Comparison of ENCODE assay signal across 8 cellular contexts in genomic region chr7:99409814-99410213, GRCh38. TPM values are rescaled to one million over a fixed set of nuclear protein-coding genes. Genes with fewer than 3 reads are reported as not detected.
A peak's percentile ranks its signal among the peaks of the same experiment; 100 is the strongest.
DNase-seq lines count a peak whose midpoint lies in the region; ATAC-seq and TF ChIP-seq lines count a peak whose summit lies in the region.

No MANE protein-coding gene starts in this region.

- no peak for TF ChIP-seq CTCF in RWPE2 (IDR thresholded peaks at IDR 0.05; ENCODE audit: poor library complexity, severe bottlenecking)
- TF ChIP-seq CTCF in esophagus squamous epithelium (IDR thresholded peaks at IDR 0.05) = no peak
- TF ChIP-seq CTCF in retinal pigment epithelial cell (conservative IDR thresholded peaks at IDR 0.05; ENCODE audit: low read depth, low read length) = no peak

- ATAC-seq in RWPE2 (ENCODE audit: low read depth) = no peak
- ATAC-seq in esophagus mucosa = no peak
- no peak for ATAC-seq in GM18867 (IDR thresholded peaks at IDR 0.05; ENCODE audit: unreplicated experiment)

- H3K9me3 ChIP-seq in RWPE2 (ENCODE audit: severe bottlenecking) = no peaks in the 10 kb centered on the region
- H3K9me3 ChIP-seq in esophagus squamous epithelium = no peaks in the 10 kb centered on the region

- H3K36me3 ChIP-seq in H7 (replicated peaks; ENCODE audit: control insufficient read depth, insufficient read depth, low read length) (peaks cover 18% of the 10 kb centered on the region), RWPE2 (ENCODE audit: low read depth) (peaks cover 67% of the 10 kb centered on the region), esophagus squamous epithelium (peaks cover 6 to 56% (median 26%) of the 10 kb centered on the region in 3 donors)

- intact Hi-C loops in esophagus squamous epithelium (cut with DNase I) = loop anchor here (5.0 kb wide), 1 partner anchor 43 kb away; no protein-coding TSS in a partner anchor

- no peaks in the 10 kb centered on the region for H3K27me3 ChIP-seq in H7 (ENCODE audit: control insufficient read depth, insufficient read depth, low read length)
- H3K27me3 ChIP-seq in RWPE2 (ENCODE audit: insufficient read depth, poor library complexity, severe bottlenecking) = no peaks in the 10 kb centered on the region
- H3K27me3 ChIP-seq in esophagus squamous epithelium = no peaks in the 10 kb centered on the region

- H3K4me3 ChIP-seq in H7 (ENCODE audit: insufficient read depth, low read depth, low read length) (peak overlapping the region; percentile 99), RWPE2 (ENCODE audit: severe bottlenecking) (peak overlapping the region; percentile 99), esophagus squamous epithelium (peak overlapping the region; percentile 74 to 98 (median 92)), retinal pigment epithelial cell (ENCODE audit: low read length) (peak overlapping the region; percentile 99)

- no peak for TF ChIP-seq POLR2A in esophagus squamous epithelium (IDR thresholded peaks at IDR 0.05)

- DNase-seq in H7 (no peak), RWPE2 (ENCODE audit: low spot score) (no peak), esophagus squamous epithelium (lab: John Stamatoyannopoulos, UW) (no peak), retinal pigment epithelial cell (ENCODE audit: low read depth) (no peak), NCI-H1105 treated with DMSO at 0.1 percent for 48 hours (lab: John Stamatoyannopoulos, UW) (no peak), DMS153 (lab: John Stamatoyannopoulos, UW) (no peak)

- H3K27ac ChIP-seq in RWPE2 (ENCODE audit: poor library complexity, severe bottlenecking) (peak overlapping the region; percentile 81), esophagus squamous epithelium (peak overlapping the region; percentile 96 to 99 (median 98))

- H3K4me1 ChIP-seq in RWPE2 (ENCODE audit: insufficient read depth, poor library complexity, severe bottlenecking) (peaks cover 6% of the 10 kb centered on the region), esophagus squamous epithelium (peaks cover 22 to 50% (median 23%) of the 10 kb centered on the region in 3 donors)

- WGBS in esophagus squamous epithelium, 2 donors = 24 to 25% methylated on average over 3 of the region's 3 CpGs

RNA-seq across cellular contexts. Expression of gene BUD31, which starts 1.0 kb away (rescaled TPM):
- 74.9 and 78.9 TPM in 2 replicates for total RNA-seq in H7 (2014; rRNA removed; shearing (Covaris generic))
- 10 to 100 TPM; 46.9 to 59.1 (median 55.9) TPM for total RNA-seq in esophagus squamous epithelium
- total RNA-seq in esophagus mucosa = 98.9 TPM

RNA-seq across cellular contexts. Expression of gene PDAP1, which starts 1.4 kb away (rescaled TPM):
- total RNA-seq in H7 (2014; rRNA removed; shearing (Covaris generic)) = 62.3 and 66.4 TPM in 2 replicates
- 100 to 1,000 TPM in 2 of 4 donors, 10 to 100 TPM in 2; 79.2 to 120 (median 98.3) TPM for total RNA-seq in esophagus squamous epithelium
- 94.4 TPM for total RNA-seq in esophagus mucosa

RNA-seq across cellular contexts. Expression of gene PTCD1, which starts 28.8 kb away (rescaled TPM):
- 11.2 and 13.3 TPM in 2 replicates for total RNA-seq in H7 (2014; rRNA removed; shearing (Covaris generic))
- total RNA-seq in esophagus squamous epithelium = 10 to 100 TPM in 1 of 4 donors, 1 to 10 TPM in 3; 5.7 to 12.7 (median 6.6) TPM
- 4.0 TPM for total RNA-seq in esophagus mucosa

RNA-seq across cellular contexts. Expression of gene CPSF4, which starts 28.9 kb away (rescaled TPM):
- 93.5 and 95.1 TPM in 2 replicates for total RNA-seq in H7 (2014; rRNA removed; shearing (Covaris generic))
- total RNA-seq in esophagus squamous epithelium (10 to 100 TPM; 15.1 to 29.2 (median 19.4) TPM), esophagus mucosa (23.8 TPM)

RNA-seq across cellular contexts. Expression of gene ARPC1B, which starts 35.3 kb away (rescaled TPM):
- 108 and 126 TPM in 2 replicates for total RNA-seq in H7 (2014; rRNA removed; shearing (Covaris generic))
- total RNA-seq in esophagus squamous epithelium (100 to 1,000 TPM in 3 of 4 donors, 10 to 100 TPM in 1; 27.9 to 166 (median 128) TPM), esophagus mucosa (53.0 TPM)
